ENCODE assay signal across 8 cellular contexts in genomic region chr10:44932338-44933116, GRCh38. TPM values are rescaled to one million over a fixed set of nuclear protein-coding genes. Genes with fewer than 3 reads are reported as not detected.
DNase-seq lines count a peak whose midpoint lies in the region; ATAC-seq, FAIRE-seq and TF ChIP-seq lines count a peak whose summit lies in the region.

No MANE protein-coding gene starts in this region.

- dilution Hi-C loops in keratinocyte (cut with MboI; ENCODE audit: extremely low pct_ligation_motif_present, low sequenced_read_pairs) = no loop called here

- H3K27me3 ChIP-seq in keratinocyte (ENCODE audit: control insufficient read depth, extremely low read depth, insufficient read depth, low read length) = no peaks in the 10 kb centered on the region

- ATAC-seq in HG02763 (IDR thresholded peaks at IDR 0.05; ENCODE audit: unreplicated experiment) = peak; percentile 98

- no peaks in the 10 kb centered on the region for H3K36me3 ChIP-seq in keratinocyte (ENCODE audit: control insufficient read depth in 2 of 2, extremely low read depth in 1 of 2, insufficient read depth in 2 of 2, low read length in 2 of 2)

- TF ChIP-seq CTCF in WI38 (IDR thresholded peaks at IDR 0.05; ENCODE audit: low read depth, low read length) = peak; percentile 98
- peak; percentile 96 to 99 (median 99) for TF ChIP-seq CTCF in keratinocyte (optimal IDR thresholded peaks at IDR 0.05 in 1 of 3, IDR thresholded peaks at IDR 0.05 in 1 of 3, conservative IDR thresholded peaks at IDR 0.05 in 1 of 3; ENCODE audit: extremely low read depth in 1 of 3, insufficient read depth in 2 of 3, low read length in 3 of 3)

- H3K4me1 ChIP-seq in keratinocyte (ENCODE audit: control insufficient read depth, extremely low read depth, insufficient read depth, low read length) = peaks cover 11% of the 10 kb centered on the region

- H3K9ac ChIP-seq in keratinocyte (ENCODE audit: control insufficient read depth, extremely low read depth, insufficient read depth, low read length) = no peak overlapping the region

- FAIRE-seq in GM12892 (lab: Jason Lieb, UNC) (peak; percentile 98), keratinocyte (lab: Jason Lieb, UNC) (peak; percentile 90)

- TF ChIP-seq POLR2A in GM12892 (IDR thresholded peaks at IDR 0.05; ENCODE audit: low read depth, low read length) = no peak

- H3K9me3 ChIP-seq in keratinocyte (ENCODE audit: control insufficient read depth, low read depth, low read length) = no peaks in the 10 kb centered on the region

- peak; percentile 74 for DNase-seq in A172 (ENCODE audit: low spot score)
- peak; percentile 69 for DNase-seq in GM12892 (ENCODE audit: insufficient read length)
- peak; percentile 8 for DNase-seq in NCI-H1092 treated with DMSO at 0.1 percent for 48 hours (lab: John Stamatoyannopoulos, UW)
- DNase-seq in T47D (ENCODE audit: low read depth in 1 of 2, low spot score in 1 of 2) = peak; percentile 39 to 84
- DNase-seq in keratinocyte (ENCODE audit: low read depth, low spot score) = peak; percentile 36
- DNase-seq in stimulated activated CD4-positive, alpha-beta T cell treated with anti-CD3 and anti-CD28 coated beads, Interleukin-1b, Interleukin-23, amount 100 ng/mL, for 24 hours (ENCODE audit: low read depth in 4 of 4, low spot score in 1 of 4) = peak; percentile 66 to 83 (median 75)

- no peaks in the 10 kb centered on the region for H3K9me1 ChIP-seq in keratinocyte (ENCODE audit: control insufficient read depth, extremely low read depth, insufficient read depth, low read length)

- H3K79me2 ChIP-seq in keratinocyte (ENCODE audit: control insufficient read depth, insufficient read depth, low read length) = no peaks in the 10 kb centered on the region

- H2AFZ ChIP-seq in keratinocyte (ENCODE audit: control insufficient read depth, low read length) = no peak overlapping the region

- H3K4me3 ChIP-seq in WI38 (ENCODE audit: low read depth, low read length) = no peak overlapping the region
- H3K4me3 ChIP-seq in keratinocyte (ENCODE audit: control insufficient read depth in 2 of 3, extremely low read depth in 1 of 3, insufficient read depth in 2 of 3, low read depth in 1 of 3, low read length in 3 of 3) = no peak overlapping the region

- H3K27ac ChIP-seq in keratinocyte (ENCODE audit: control insufficient read depth, insufficient read depth, low read length) = no peak overlapping the region

- H4K20me1 ChIP-seq in keratinocyte (ENCODE audit: control insufficient read depth, extremely low read depth, insufficient read depth, low read length) = no peaks in the 10 kb centered on the region

- no peak overlapping the region for H3K4me2 ChIP-seq in keratinocyte (ENCODE audit: control insufficient read depth, extremely low read depth, insufficient read depth, low read depth, low read length)

- in situ Hi-C loops in T47D (cut with HindIII; ENCODE audit: low pct_unique_long_range_greater_than_20kb, low sequenced_read_pairs) = no loop called here

RNA-seq across cellular contexts. Expression of gene TMEM72, which starts 21.4 kb away (rescaled TPM):
- total RNA-seq in A172 (2014; rRNA removed; shearing (Covaris generic)) = not detected in 2 replicates
- 0.08 TPM for polyA plus RNA-seq in GM12892 (2012; ENCODE audit: missing spikeins)
- polyA plus RNA-seq in keratinocyte = not detected in 3 replicates
- not detected for polyA plus RNA-seq in keratinocyte (2011; ENCODE audit: low read depth)
- not detected in 2 replicates for polyA plus RNA-seq in keratinocyte (2011; cell fraction: cytosol; rRNA removed)
- not detected in 2 replicates for polyA plus RNA-seq in keratinocyte (2011; cell fraction: nucleus; rRNA removed)
- not detected in 2 replicates for polyA plus RNA-seq in keratinocyte (2012; ENCODE audit: low replicate concordance)
- polyA minus RNA-seq in keratinocyte = not detected in 3 replicates
- not detected for polyA minus RNA-seq in keratinocyte (2011; cell fraction: cytosol; rRNA and poly(A)+ RNA removed)
- not detected in 2 replicates for polyA minus RNA-seq in keratinocyte (2011; cell fraction: nucleus; rRNA and poly(A)+ RNA removed)

RNA-seq across cellular contexts. Expression of gene RASSF4, which starts 27.1 kb away (rescaled TPM):
- total RNA-seq in A172 (2014; rRNA removed; shearing (Covaris generic)) = 3.2 and 9.6 TPM in 2 replicates
- polyA plus RNA-seq in GM12892 (2012; ENCODE audit: missing spikeins) = 29.4 TPM
- 0.20 to 0.54 TPM (median 0.23 TPM) in 3 replicates for polyA plus RNA-seq in keratinocyte
- 0.11 TPM for polyA plus RNA-seq in keratinocyte (2011; ENCODE audit: low read depth)
- polyA plus RNA-seq in keratinocyte (2011; cell fraction: cytosol; rRNA removed) = 0.06 and 0.09 TPM in 2 replicates
- 0.34 and 0.64 TPM in 2 replicates for polyA plus RNA-seq in keratinocyte (2011; cell fraction: nucleus; rRNA removed)
- polyA plus RNA-seq in keratinocyte (2012; ENCODE audit: low replicate concordance) = 0.14 TPM in 1 of 2 replicates, not detected in the other
- 0.13 to 0.52 TPM (median 0.22 TPM) in 3 replicates for polyA minus RNA-seq in keratinocyte
- not detected for polyA minus RNA-seq in keratinocyte (2011; cell fraction: cytosol; rRNA and poly(A)+ RNA removed)
- 0.54 TPM in 1 of 2 replicates, not detected in the other for polyA minus RNA-seq in keratinocyte (2011; cell fraction: nucleus; rRNA and poly(A)+ RNA removed)

RNA-seq across cellular contexts. Expression of gene DEPP1, which starts 46.1 kb away (rescaled TPM):
- 2.2 and 6.5 TPM in 2 replicates for total RNA-seq in A172 (2014; rRNA removed; shearing (Covaris generic))
- polyA plus RNA-seq in GM12892 (2012; ENCODE audit: missing spikeins) = 4.2 TPM
- 0.90 to 1.2 TPM (median 0.95 TPM) in 3 replicates for polyA plus RNA-seq in keratinocyte
- 1.4 TPM for polyA plus RNA-seq in keratinocyte (2011; ENCODE audit: low read depth)
- polyA plus RNA-seq in keratinocyte (2011; cell fraction: cytosol; rRNA removed) = 0.36 and 0.75 TPM in 2 replicates
- 4.1 and 6.0 TPM in 2 replicates for polyA plus RNA-seq in keratinocyte (2011; cell fraction: nucleus; rRNA removed)
- polyA plus RNA-seq in keratinocyte (2012; ENCODE audit: low replicate concordance) = 0.61 and 3.1 TPM in 2 replicates
- 0.69 to 3.5 TPM (median 0.83 TPM) in 3 replicates for polyA minus RNA-seq in keratinocyte
- polyA minus RNA-seq in keratinocyte (2011; cell fraction: cytosol; rRNA and poly(A)+ RNA removed) = not detected
- 3.0 and 3.3 TPM in 2 replicates for polyA minus RNA-seq in keratinocyte (2011; cell fraction: nucleus; rRNA and poly(A)+ RNA removed)

Comparison
In these comparisons a context has a peak if more than half of its experiments do, and no peak if none do; other contexts are left out.
1. DNase-seq: peak in every context shown above with its lines; median percentile 75 in stimulated activated CD4-positive, alpha-beta T cell treated with anti-CD3 and anti-CD28 coated beads, Interleukin-1b, Interleukin-23, amount 100 ng/mL, for 24 hours; 74 in A172; 69 in GM12892; 62 in T47D; 36 in keratinocyte; 8 in NCI-H1092 treated with DMSO at 0.1 percent for 48 hours.